ENCODE assay signal across 8 cellular contexts in the genomic region with DNA sequence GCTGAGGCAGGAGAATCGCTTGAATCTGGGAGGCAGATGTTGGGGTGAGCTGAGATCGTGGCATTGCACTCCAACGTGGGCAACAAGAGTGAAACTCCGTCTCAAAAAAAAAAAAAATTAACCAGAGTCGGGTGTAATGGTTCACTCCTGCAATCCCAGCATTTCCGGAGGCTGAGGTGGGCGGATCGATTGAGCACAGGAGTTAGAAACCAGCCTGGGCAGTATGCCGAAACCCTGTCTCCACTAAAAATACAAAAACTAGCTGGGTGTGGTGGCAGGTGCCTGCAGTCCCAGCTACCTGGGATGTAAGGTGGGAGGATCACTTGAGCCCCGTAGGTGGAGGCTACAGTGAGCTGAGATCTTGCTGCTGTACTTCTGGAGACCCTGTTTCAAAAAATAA. TPM values are rescaled to one million over a fixed set of nuclear protein-coding genes. Genes with fewer than 3 reads are reported as not detected.
DNase-seq lines count a peak whose midpoint lies in the region; ATAC-seq and TF ChIP-seq lines count a peak whose summit lies in the region.

No MANE protein-coding gene starts in this region.

- no peak for TF ChIP-seq EP300 in gastroesophageal sphincter (IDR thresholded peaks at IDR 0.05)

- no peaks in the 10 kb centered on the region for H3K9me3 Mint-ChIP-seq in activated T-cell treated with anti-CD3 and anti-CD28 coated beads, Interleukin-2, amount 50 U/mL, for 4 hours
- H3K9me3 Mint-ChIP-seq in WTC11, result no peaks in the 10 kb centered on the region

- H3K4me3 ChIP-seq in gastroesophageal sphincter, result no peak overlapping the region

- POLR2A ChIA-PET in WTC11 (lab: Charles Lee), result interaction anchor here (0.7 kb wide), 1 partner anchor 59 kb away, joined by 3 read pairs; no protein-coding TSS in a partner anchor

- CTCF ChIA-PET in WTC11 (lab: Charles Lee), result no interaction called here

- no peak for ATAC-seq in activated T-cell treated with anti-CD3 and anti-CD28 coated beads, Interleukin-2, amount 50 U/mL, for 4 hours
- ATAC-seq in WTC11 (no peak), gastroesophageal sphincter (no peak), omental fat pad (ENCODE audit: low FRiP score) (no peak)

- H3K27me3 ChIP-seq in gastroesophageal sphincter, result no peaks in the 10 kb centered on the region

- H3K27ac ChIP-seq in gastroesophageal sphincter (peak overlapping the region in 3 of 4 donors; percentile 85 to 93 (median 86)), temporal lobe (ENCODE audit: low read depth, low read length) (peak overlapping the region; percentile 89)

- H3K27me3 Mint-ChIP-seq in activated T-cell treated with anti-CD3 and anti-CD28 coated beads, Interleukin-2, amount 50 U/mL, for 4 hours (ENCODE audit: low read depth), result no peaks in the 10 kb centered on the region
- no peaks in the 10 kb centered on the region for H3K27me3 Mint-ChIP-seq in WTC11 (ENCODE audit: low read depth)

- H3K36me3 ChIP-seq in gastroesophageal sphincter, result peaks cover 0 to 53% of the 10 kb centered on the region in 2 donors

- no peak for DNase-seq in activated T-cell treated with anti-CD3 and anti-CD28 coated beads, Interleukin-2, amount 50 U/mL, for 4 hours
- DNase-seq in activated T-cell treated with anti-CD3 and anti-CD28 coated beads for 4 hours (no peak), WTC11 (ENCODE audit: low spot score) (no peak), NCI-H82 (lab: John Stamatoyannopoulos, UW) (no peak), omental fat pad (ENCODE audit: low spot score) (no peak), RKO (ENCODE audit: low spot score) (no peak)

- TF ChIP-seq POLR2A in gastroesophageal sphincter (IDR thresholded peaks at IDR 0.05), result no peak

- H3K4me1 Mint-ChIP-seq in activated T-cell treated with anti-CD3 and anti-CD28 coated beads, Interleukin-2, amount 50 U/mL, for 4 hours (ENCODE audit: low read depth), result peaks cover 37% of the 10 kb centered on the region
- peaks cover 33% of the 10 kb centered on the region for H3K4me1 Mint-ChIP-seq in WTC11

- H3K9me3 ChIP-seq in gastroesophageal sphincter, result no peaks in the 10 kb centered on the region

- peak overlapping the region; percentile 57; the same call in 1 of the 2 replicates for H3K27ac Mint-ChIP-seq in WTC11

- peaks cover 16% of the 10 kb centered on the region for H3K36me3 Mint-ChIP-seq in activated T-cell treated with anti-CD3 and anti-CD28 coated beads, Interleukin-2, amount 50 U/mL, for 4 hours (ENCODE audit: insufficient read depth)
- H3K36me3 Mint-ChIP-seq in WTC11, result peaks cover 35% of the 10 kb centered on the region

- peak overlapping the region; percentile 92 for H3K4me3 Mint-ChIP-seq in activated T-cell treated with anti-CD3 and anti-CD28 coated beads, Interleukin-2, amount 50 U/mL, for 4 hours
- peak overlapping the region; percentile 88 for H3K4me3 Mint-ChIP-seq in WTC11

- 86 to 91% methylated on average over 5 to 9 of the region's 10 CpGs for WGBS in gastroesophageal sphincter (ENCODE audit: low coverage in 1 of 2), 2 donors

- TF ChIP-seq CTCF in WTC11 (IDR thresholded peaks at IDR 0.05) (no peak), gastroesophageal sphincter (IDR thresholded peaks at IDR 0.05) (no peak), omental fat pad (IDR thresholded peaks at IDR 0.05) (no peak)

- H3K4me1 ChIP-seq in gastroesophageal sphincter, result peaks cover 0 to 25% (median 6%) of the 10 kb centered on the region in 3 donors

TF ChIP-seq in WTC11, 78 proteins besides CTCF, POLR2A, EP300 and RAD21 (continues in another document):
- TF ChIP-seq RELA (CRISPR knock-in tag; IDR thresholded peaks at IDR 0.05; ENCODE audit: borderline replicate concordance), result no peak
- TF ChIP-seq, protein P1, sequence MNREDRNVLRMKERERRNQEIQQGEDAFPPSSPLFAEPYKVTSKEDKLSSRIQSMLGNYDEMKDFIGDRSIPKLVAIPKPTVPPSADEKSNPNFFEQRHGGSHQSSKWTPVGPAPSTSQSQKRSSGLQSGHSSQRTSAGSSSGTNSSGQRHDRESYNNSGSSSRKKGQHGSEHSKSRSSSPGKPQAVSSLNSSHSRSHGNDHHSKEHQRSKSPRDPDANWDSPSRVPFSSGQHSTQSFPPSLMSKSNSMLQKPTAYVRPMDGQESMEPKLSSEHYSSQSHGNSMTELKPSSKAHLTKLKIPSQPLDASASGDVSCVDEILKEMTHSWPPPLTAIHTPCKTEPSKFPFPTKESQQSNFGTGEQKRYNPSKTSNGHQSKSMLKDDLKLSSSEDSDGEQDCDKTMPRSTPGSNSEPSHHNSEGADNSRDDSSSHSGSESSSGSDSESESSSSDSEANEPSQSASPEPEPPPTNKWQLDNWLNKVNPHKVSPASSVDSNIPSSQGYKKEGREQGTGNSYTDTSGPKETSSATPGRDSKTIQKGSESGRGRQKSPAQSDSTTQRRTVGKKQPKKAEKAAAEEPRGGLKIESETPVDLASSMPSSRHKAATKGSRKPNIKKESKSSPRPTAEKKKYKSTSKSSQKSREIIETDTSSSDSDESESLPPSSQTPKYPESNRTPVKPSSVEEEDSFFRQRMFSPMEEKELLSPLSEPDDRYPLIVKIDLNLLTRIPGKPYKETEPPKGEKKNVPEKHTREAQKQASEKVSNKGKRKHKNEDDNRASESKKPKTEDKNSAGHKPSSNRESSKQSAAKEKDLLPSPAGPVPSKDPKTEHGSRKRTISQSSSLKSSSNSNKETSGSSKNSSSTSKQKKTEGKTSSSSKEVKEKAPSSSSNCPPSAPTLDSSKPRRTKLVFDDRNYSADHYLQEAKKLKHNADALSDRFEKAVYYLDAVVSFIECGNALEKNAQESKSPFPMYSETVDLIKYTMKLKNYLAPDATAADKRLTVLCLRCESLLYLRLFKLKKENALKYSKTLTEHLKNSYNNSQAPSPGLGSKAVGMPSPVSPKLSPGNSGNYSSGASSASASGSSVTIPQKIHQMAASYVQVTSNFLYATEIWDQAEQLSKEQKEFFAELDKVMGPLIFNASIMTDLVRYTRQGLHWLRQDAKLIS (CRISPR knock-in tag; IDR thresholded peaks at IDR 0.05; ENCODE audit: borderline replicate concordance), result no peak
- TF ChIP-seq, protein P2, sequence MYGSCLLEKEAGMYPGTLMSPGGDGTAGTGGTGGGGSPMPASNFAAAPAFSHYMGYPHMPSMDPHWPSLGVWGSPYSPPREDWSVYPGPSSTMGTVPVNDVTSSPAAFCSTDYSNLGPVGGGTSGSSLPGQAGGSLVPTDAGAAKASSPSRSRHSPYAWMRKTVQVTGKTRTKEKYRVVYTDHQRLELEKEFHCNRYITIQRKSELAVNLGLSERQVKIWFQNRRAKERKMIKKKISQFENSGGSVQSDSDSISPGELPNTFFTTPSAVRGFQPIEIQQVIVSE (CRISPR knock-in tag; IDR thresholded peaks at IDR 0.05; ENCODE audit: borderline replicate concordance), result no peak
- no peak for TF ChIP-seq TEAD1 (CRISPR knock-in tag; IDR thresholded peaks at IDR 0.05)
- TF ChIP-seq, protein P3, sequence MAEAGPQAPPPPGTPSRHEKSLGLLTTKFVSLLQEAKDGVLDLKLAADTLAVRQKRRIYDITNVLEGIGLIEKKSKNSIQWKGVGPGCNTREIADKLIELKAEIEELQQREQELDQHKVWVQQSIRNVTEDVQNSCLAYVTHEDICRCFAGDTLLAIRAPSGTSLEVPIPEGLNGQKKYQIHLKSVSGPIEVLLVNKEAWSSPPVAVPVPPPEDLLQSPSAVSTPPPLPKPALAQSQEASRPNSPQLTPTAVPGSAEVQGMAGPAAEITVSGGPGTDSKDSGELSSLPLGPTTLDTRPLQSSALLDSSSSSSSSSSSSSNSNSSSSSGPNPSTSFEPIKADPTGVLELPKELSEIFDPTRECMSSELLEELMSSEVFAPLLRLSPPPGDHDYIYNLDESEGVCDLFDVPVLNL (CRISPR knock-in tag; IDR thresholded peaks at IDR 0.05; ENCODE audit: borderline replicate concordance, low read depth), result no peak
- TF ChIP-seq, protein P4, sequence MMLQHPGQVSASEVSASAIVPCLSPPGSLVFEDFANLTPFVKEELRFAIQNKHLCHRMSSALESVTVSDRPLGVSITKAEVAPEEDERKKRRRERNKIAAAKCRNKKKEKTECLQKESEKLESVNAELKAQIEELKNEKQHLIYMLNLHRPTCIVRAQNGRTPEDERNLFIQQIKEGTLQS (CRISPR knock-in tag; conservative IDR thresholded peaks at IDR 0.05), result no peak
- TF ChIP-seq ZBTB21 (CRISPR knock-in tag; IDR thresholded peaks at IDR 0.05; ENCODE audit: borderline replicate concordance), result no peak
- TF ChIP-seq, protein P5, sequence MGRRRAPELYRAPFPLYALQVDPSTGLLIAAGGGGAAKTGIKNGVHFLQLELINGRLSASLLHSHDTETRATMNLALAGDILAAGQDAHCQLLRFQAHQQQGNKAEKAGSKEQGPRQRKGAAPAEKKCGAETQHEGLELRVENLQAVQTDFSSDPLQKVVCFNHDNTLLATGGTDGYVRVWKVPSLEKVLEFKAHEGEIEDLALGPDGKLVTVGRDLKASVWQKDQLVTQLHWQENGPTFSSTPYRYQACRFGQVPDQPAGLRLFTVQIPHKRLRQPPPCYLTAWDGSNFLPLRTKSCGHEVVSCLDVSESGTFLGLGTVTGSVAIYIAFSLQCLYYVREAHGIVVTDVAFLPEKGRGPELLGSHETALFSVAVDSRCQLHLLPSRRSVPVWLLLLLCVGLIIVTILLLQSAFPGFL (CRISPR knock-in tag; IDR thresholded peaks at IDR 0.05; ENCODE audit: borderline replicate concordance), result no peak

RNA-seq across cellular contexts. Expression of a gene that starts 1.5 kb away (rescaled TPM):
- 100 to 1,000 TPM; 191 to 205 (median 192) TPM for total RNA-seq in activated T-cell treated with anti-CD3 and anti-CD28 coated beads, Interleukin-2, amount 50 U/mL, for 4 hours
- 144 to 160 TPM (median 151 TPM) in 3 replicates for total RNA-seq in WTC11 (2021)
- 10 to 100 TPM; 47.9 to 91.5 (median 59.1) TPM for total RNA-seq in gastroesophageal sphincter
- 31.2 TPM for total RNA-seq in temporal lobe
- total RNA-seq in omental fat pad, result 10 to 100 TPM; 30.9 to 49.8 (median 34.1) TPM

RNA-seq across cellular contexts. Expression of a gene that starts 16.9 kb away (rescaled TPM):
- 10 to 100 TPM; 57.0 to 62.4 (median 60.9) TPM for total RNA-seq in activated T-cell treated with anti-CD3 and anti-CD28 coated beads, Interleukin-2, amount 50 U/mL, for 4 hours
- total RNA-seq in WTC11 (2021) (61.6 to 64.7 TPM (median 64.7 TPM) in 3 replicates), gastroesophageal sphincter (10 to 100 TPM; 39.0 to 65.2 (median 39.5) TPM), temporal lobe (46.5 TPM), omental fat pad (10 to 100 TPM; 32.9 to 39.4 (median 35.9) TPM)

RNA-seq across cellular contexts. Expression of a gene that starts 43.7 kb away (rescaled TPM):
- under 1 TPM; 0.24 to 0.86 (median 0.60) TPM for total RNA-seq in activated T-cell treated with anti-CD3 and anti-CD28 coated beads, Interleukin-2, amount 50 U/mL, for 4 hours
- 1.2 to 1.7 TPM (median 1.5 TPM) in 3 replicates for total RNA-seq in WTC11 (2021)
- 10 to 100 TPM in 1 of 4 donors, 1 to 10 TPM in 3; 5.9 to 12.6 (median 7.4) TPM for total RNA-seq in gastroesophageal sphincter
- total RNA-seq in temporal lobe, result 2.7 TPM
- total RNA-seq in omental fat pad, result 1 to 10 TPM in 3 of 4 donors, under 1 TPM in 1; 0.56 to 2.5 (median 1.4) TPM
